8 cellular contexts compared by ENCODE assay signal in genomic region chr2:95165030-95165370, GRCh38. TPM values are rescaled to one million over a fixed set of nuclear protein-coding genes. Genes with fewer than 3 reads are reported as not detected.
DNase-seq lines count a peak whose midpoint lies in the region; ATAC-seq, FAIRE-seq and TF ChIP-seq lines count a peak whose summit lies in the region.

No MANE protein-coding gene starts in this region.

- peak overlapping the region; percentile 100 for H3K4me3 Mint-ChIP-seq in activated CD4-positive, alpha-beta T cell treated with anti-CD3 and anti-CD28 coated beads, Interleukin-2, amount 10 ng/mL, durations not matched to agents 7 days and 5 days
- peak overlapping the region; percentile 99 to 100 (median 100) for H3K4me3 Mint-ChIP-seq in naive B cell

- peaks cover 48% of the 10 kb centered on the region for H3K4me1 Mint-ChIP-seq in activated CD4-positive, alpha-beta T cell treated with anti-CD3 and anti-CD28 coated beads, Interleukin-2, amount 10 ng/mL, durations not matched to agents 7 days and 5 days
- H3K4me1 Mint-ChIP-seq in naive B cell, result peaks cover 19 to 42% (median 28%) of the 10 kb centered on the region in 3 donors

- no peaks in the 10 kb centered on the region for H3K27me3 Mint-ChIP-seq in activated CD4-positive, alpha-beta T cell treated with anti-CD3 and anti-CD28 coated beads, Interleukin-2, amount 10 ng/mL, durations not matched to agents 7 days and 5 days
- no peaks in the 10 kb centered on the region for H3K27me3 Mint-ChIP-seq in naive B cell

- no peak for DNase-seq in activated CD4-positive, alpha-beta T cell treated with anti-CD3 and anti-CD28 coated beads, Interleukin-2, amount 10 ng/mL, durations not matched to agents 7 days and 5 days
- DNase-seq in activated CD4-positive, alpha-beta T cell treated with anti-CD3 and anti-CD28 coated beads for 48 hours, result no peak
- DNase-seq in bronchial epithelial cell (ENCODE audit: low read depth), result no peak
- no peak for DNase-seq in naive B cell
- no peak for DNase-seq in NCI-H774 (lab: John Stamatoyannopoulos, UW)
- no peak for DNase-seq in D341Med (ENCODE audit: low spot score)
- no peak for DNase-seq in NCI-H1930 (lab: John Stamatoyannopoulos, UW)

- no peak for TF ChIP-seq CTCF in bronchial epithelial cell (IDR thresholded peaks at IDR 0.05; ENCODE audit: insufficient read depth, low read length, severe bottlenecking)

- peak overlapping the region; percentile 83 for H3K4me3 ChIP-seq in bronchial epithelial cell (ENCODE audit: low read depth, low read length)

- H3K27me3 ChIP-seq in bronchial epithelial cell (ENCODE audit: control insufficient read depth, insufficient read depth, low read length), result no peaks in the 10 kb centered on the region

- peaks cover 6% of the 10 kb centered on the region for H3K9me3 Mint-ChIP-seq in activated CD4-positive, alpha-beta T cell treated with anti-CD3 and anti-CD28 coated beads, Interleukin-2, amount 10 ng/mL, durations not matched to agents 7 days and 5 days
- no peaks in the 10 kb centered on the region for H3K9me3 Mint-ChIP-seq in naive B cell

- ATAC-seq in HG03520 (IDR thresholded peaks at IDR 0.05; ENCODE audit: unreplicated experiment) (peak; percentile 9), naive B cell (ENCODE audit: low read depth in 2 of 2) (peak; percentile 9 to 13)

- peaks cover 17% of the 10 kb centered on the region for H3K36me3 Mint-ChIP-seq in activated CD4-positive, alpha-beta T cell treated with anti-CD3 and anti-CD28 coated beads, Interleukin-2, amount 10 ng/mL, durations not matched to agents 7 days and 5 days (ENCODE audit: low read depth)
- no peaks in the 10 kb centered on the region for H3K36me3 Mint-ChIP-seq in naive B cell

- CTCF ChIA-PET in activated CD4-positive, alpha-beta T cell treated with anti-CD3 and anti-CD28 coated beads, Interleukin-2, amount 10 ng/mL, durations not matched to agents 7 days and 5 days (lab: Charles Lee), result interaction anchor here (1.1 to 2.2 kb wide), 5 partner anchors 10 to 142 kb away, joined by 4 to 9 read pairs (median 5); partner anchors contain the start of gene MRPS5

- no peaks in the 10 kb centered on the region for H3K36me3 ChIP-seq in bronchial epithelial cell (ENCODE audit: control insufficient read depth, insufficient read depth, low read length)

- FAIRE-seq in bronchial epithelial cell (lab: Jason Lieb, UNC), result no peak

- POLR2A ChIA-PET in activated CD4-positive, alpha-beta T cell treated with anti-CD3 and anti-CD28 coated beads, Interleukin-2, amount 10 ng/mL, durations not matched to agents 7 days and 5 days (lab: Charles Lee), result no interaction called here

- peak overlapping the region; percentile 96 for H3K27ac Mint-ChIP-seq in activated CD4-positive, alpha-beta T cell treated with anti-CD3 and anti-CD28 coated beads, Interleukin-2, amount 10 ng/mL, durations not matched to agents 7 days and 5 days
- H3K27ac Mint-ChIP-seq in naive B cell, result peak overlapping the region; percentile 97 to 99 (median 98)

RNA-seq across cellular contexts. Expression of gene ZNF2, which starts 0.6 kb away (rescaled TPM):
- 1 to 10 TPM; 4.4 to 4.8 TPM for total RNA-seq in activated CD4-positive, alpha-beta T cell treated with anti-CD3 and anti-CD28 coated beads, Interleukin-2, amount 10 ng/mL, durations not matched to agents 7 days and 5 days
- 7.4 and 8.8 TPM in 2 replicates for total RNA-seq in bronchial epithelial cell
- polyA plus RNA-seq in naive B cell (ENCODE audit: low read depth in 6 of 6), result 1 to 10 TPM; 2.4 to 7.3 (median 3.4) TPM

RNA-seq across cellular contexts. Expression of gene ZNF514, which starts 5.4 kb away (rescaled TPM):
- 10 to 100 TPM; 11.4 to 11.6 TPM for total RNA-seq in activated CD4-positive, alpha-beta T cell treated with anti-CD3 and anti-CD28 coated beads, Interleukin-2, amount 10 ng/mL, durations not matched to agents 7 days and 5 days
- total RNA-seq in bronchial epithelial cell, result 12.5 and 13.2 TPM in 2 replicates
- 10 to 100 TPM in 3 of 6 donors, 1 to 10 TPM in 3; 6.7 to 11.2 (median 8.9) TPM for polyA plus RNA-seq in naive B cell (ENCODE audit: low read depth in 6 of 6)

RNA-seq across cellular contexts. Expression of gene ZNF892, which starts 42.3 kb away (rescaled TPM):
- total RNA-seq in activated CD4-positive, alpha-beta T cell treated with anti-CD3 and anti-CD28 coated beads, Interleukin-2, amount 10 ng/mL, durations not matched to agents 7 days and 5 days, result 1 to 10 TPM; 3.6 to 4.0 TPM
- 5.8 and 5.9 TPM in 2 replicates for total RNA-seq in bronchial epithelial cell
- polyA plus RNA-seq in naive B cell (ENCODE audit: low read depth in 6 of 6), result 1 to 10 TPM in 2 of 6 donors, under 1 TPM in 3, not detected in 1; 0.25 to 1.3 (median 0.58) TPM

RNA-seq across cellular contexts. Expression of gene MRPS5, which starts 43.4 kb away (rescaled TPM):
- 10 to 100 TPM; 70.3 to 71.7 TPM for total RNA-seq in activated CD4-positive, alpha-beta T cell treated with anti-CD3 and anti-CD28 coated beads, Interleukin-2, amount 10 ng/mL, durations not matched to agents 7 days and 5 days
- total RNA-seq in bronchial epithelial cell, result 59.5 and 59.8 TPM in 2 replicates
- 10 to 100 TPM; 28.5 to 48.2 (median 35.3) TPM for polyA plus RNA-seq in naive B cell (ENCODE audit: low read depth in 6 of 6)
